Comparison of ENCODE assay signal across 20 cellular contexts in genomic region chr20:49682798-49683197, GRCh38.
"Had no signal": no experiment of that assay in that cellular context is flagged by ENCODE, and none has a peak within 500 bp of the region (broad histone marks: within the 10 kb centered on the region; RNA-seq: fewer than 3 reads in every experiment).

No MANE protein-coding gene starts in this region.

- H3K27me3 ChIP-seq: left lung, sigmoid colon, testis had no signal

- H3K9me3 ChIP-seq: left lung, sigmoid colon, testis had no signal

- H3K27me3 Mint-ChIP-seq: activated CD4-positive, alpha-beta memory T cell treated with anti-CD3 and anti-CD28 coated beads, Interleukin-2, amount 10 ng/mL, durations not matched to agents 7 days and 5 days; activated CD4-positive, alpha-beta T cell treated with anti-CD3 and anti-CD28 coated beads for 36 hours; activated CD8-positive, alpha-beta memory T cell treated with anti-CD3 and anti-CD28 coated beads, Interleukin-2, amount 10 ng/mL, durations not matched to agents 7 days and 5 days; activated naive CD8-positive, alpha-beta T cell treated with anti-CD3 and anti-CD28 coated beads, Interleukin-2, amount 50 U/mL, for 24 hours; activated T-helper 17 cell treated with anti-CD3 and anti-CD28 coated beads, Interleukin-2, amount 50 U/mL, for 72 hours; brain; type B pancreatic cell had no signal

- H3K27ac ChIP-seq: parathyroid adenoma, sigmoid colon, testis, WERI-Rb-1 had no signal

- ATAC-seq: activated CD4-positive, alpha-beta T cell treated with anti-CD3 and anti-CD28 coated beads for 36 hours; activated CD8-positive, alpha-beta memory T cell treated with anti-CD3 and anti-CD28 coated beads, Interleukin-2, amount 10 ng/mL, durations not matched to agents 7 days and 5 days; activated naive CD8-positive, alpha-beta T cell treated with anti-CD3 and anti-CD28 coated beads, Interleukin-2, amount 50 U/mL, for 24 hours; activated T-helper 17 cell treated with anti-CD3 and anti-CD28 coated beads, Interleukin-2, amount 50 U/mL, for 72 hours; left lung; stimulated activated effector memory CD8-positive, alpha-beta T cell treated with anti-CD3 and anti-CD28 coated beads, Interleukin-12 subunit alpha, Interleukin-12 subunit beta, amount 100 ng/mL, for 72 hours had no signal

- H3K27ac Mint-ChIP-seq: activated CD4-positive, alpha-beta memory T cell treated with anti-CD3 and anti-CD28 coated beads, Interleukin-2, amount 10 ng/mL, durations not matched to agents 7 days and 5 days; activated CD8-positive, alpha-beta memory T cell treated with anti-CD3 and anti-CD28 coated beads, Interleukin-2, amount 10 ng/mL, durations not matched to agents 7 days and 5 days; activated naive CD4-positive, alpha-beta T cell treated with anti-CD3 and anti-CD28 coated beads for 36 hours; activated naive CD8-positive, alpha-beta T cell treated with anti-CD3 and anti-CD28 coated beads, Interleukin-2, amount 50 U/mL, for 24 hours; activated T-helper 17 cell treated with anti-CD3 and anti-CD28 coated beads, Interleukin-2, amount 50 U/mL, for 72 hours; type B pancreatic cell had no signal

- H3K4me3 ChIP-seq: left lung, sigmoid colon, testis had no signal

- H3K9ac ChIP-seq: parathyroid adenoma had no signal

- H3K36me3 ChIP-seq: left lung, sigmoid colon had no signal

- DNase-seq: activated CD4-positive, alpha-beta memory T cell treated with anti-CD3 and anti-CD28 coated beads, Interleukin-2, amount 10 ng/mL, durations not matched to agents 7 days and 5 days; activated CD4-positive, alpha-beta T cell treated with anti-CD3 and anti-CD28 coated beads for 36 hours; activated CD8-positive, alpha-beta memory T cell treated with anti-CD3 and anti-CD28 coated beads, Interleukin-2, amount 10 ng/mL, durations not matched to agents 7 days and 5 days; activated naive CD4-positive, alpha-beta T cell treated with anti-CD3 and anti-CD28 coated beads for 36 hours; activated naive CD8-positive, alpha-beta T cell treated with anti-CD3 and anti-CD28 coated beads, Interleukin-2, amount 50 U/mL, for 24 hours; anterior cingulate cortex; caudate nucleus; erythroblast; head of caudate nucleus; left lung; sigmoid colon; stimulated activated CD4-positive, alpha-beta T cell treated with anti-CD3 and anti-CD28 coated beads, Interleukin-4, amount 100 ng/mL, for 24 hours; T-helper 2 cell; testis; WERI-Rb-1 had no signal

- H2AFZ ChIP-seq: parathyroid adenoma had no signal

- H3K9me3 Mint-ChIP-seq: activated CD4-positive, alpha-beta memory T cell treated with anti-CD3 and anti-CD28 coated beads, Interleukin-2, amount 10 ng/mL, durations not matched to agents 7 days and 5 days; activated naive CD4-positive, alpha-beta T cell treated with anti-CD3 and anti-CD28 coated beads for 36 hours; activated naive CD8-positive, alpha-beta T cell treated with anti-CD3 and anti-CD28 coated beads, Interleukin-2, amount 50 U/mL, for 24 hours; activated T-helper 17 cell treated with anti-CD3 and anti-CD28 coated beads, Interleukin-2, amount 50 U/mL, for 72 hours; brain; stimulated activated effector memory CD8-positive, alpha-beta T cell treated with anti-CD3 and anti-CD28 coated beads, Interleukin-12 subunit alpha, Interleukin-12 subunit beta, amount 100 ng/mL, for 72 hours had no signal

- H3K4me3 Mint-ChIP-seq: activated CD4-positive, alpha-beta memory T cell treated with anti-CD3 and anti-CD28 coated beads, Interleukin-2, amount 10 ng/mL, durations not matched to agents 7 days and 5 days; activated CD4-positive, alpha-beta T cell treated with anti-CD3 and anti-CD28 coated beads for 36 hours; activated CD8-positive, alpha-beta memory T cell treated with anti-CD3 and anti-CD28 coated beads, Interleukin-2, amount 10 ng/mL, durations not matched to agents 7 days and 5 days; activated naive CD4-positive, alpha-beta T cell treated with anti-CD3 and anti-CD28 coated beads for 36 hours; activated naive CD8-positive, alpha-beta T cell treated with anti-CD3 and anti-CD28 coated beads, Interleukin-2, amount 50 U/mL, for 24 hours; activated T-helper 17 cell treated with anti-CD3 and anti-CD28 coated beads, Interleukin-2, amount 50 U/mL, for 72 hours; brain; stimulated activated effector memory CD8-positive, alpha-beta T cell treated with anti-CD3 and anti-CD28 coated beads, Interleukin-12 subunit alpha, Interleukin-12 subunit beta, amount 100 ng/mL, for 72 hours; type B pancreatic cell had no signal
